ENCODE assay signal across 8 cellular contexts in the genomic region with DNA sequence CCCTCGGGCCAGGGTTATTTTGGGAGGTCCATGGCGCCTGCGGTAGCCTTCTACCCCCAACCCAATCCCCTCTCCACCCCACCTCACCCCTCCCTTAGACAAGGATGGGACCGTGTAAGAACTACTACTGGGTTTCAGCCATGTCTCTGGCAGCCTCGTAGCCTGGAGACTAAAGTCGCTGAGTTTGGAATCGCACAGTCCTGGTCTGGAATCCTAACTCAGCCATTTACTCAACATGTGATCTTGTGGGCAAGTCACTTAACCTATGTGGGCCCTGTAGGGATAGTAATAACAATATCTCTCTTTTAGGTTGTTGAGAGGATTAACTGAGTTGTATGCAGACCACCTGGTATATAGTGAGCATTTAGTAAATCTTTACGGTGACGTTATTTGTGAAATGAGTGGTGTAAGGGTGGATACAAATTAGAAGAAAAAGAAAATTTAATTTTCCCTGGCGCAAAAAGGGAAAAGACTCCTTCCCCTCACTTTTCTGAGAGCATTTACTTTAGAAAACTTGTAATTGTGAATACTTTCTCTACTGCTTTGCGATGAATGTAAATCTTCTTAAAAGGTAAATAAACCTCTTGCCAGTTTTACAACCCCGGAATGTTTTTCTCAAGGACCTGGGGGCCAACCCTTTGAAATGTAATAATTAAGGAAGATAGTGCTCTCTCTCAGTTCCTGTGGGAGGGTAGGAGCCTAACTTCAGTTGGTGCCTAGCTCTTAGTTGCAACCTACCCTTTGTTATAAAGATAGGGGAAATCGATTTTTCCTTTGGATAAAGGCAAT. TPM values are rescaled to one million over a fixed set of nuclear protein-coding genes. Genes with fewer than 3 reads are reported as not detected.
DNase-seq lines count a peak whose midpoint lies in the region; ATAC-seq and TF ChIP-seq lines count a peak whose summit lies in the region.

No MANE protein-coding gene starts in this region.

- ATAC-seq in DND-41 (ENCODE audit: insufficient read depth, low read depth) (peak; percentile 68), GM21576 (IDR thresholded peaks at IDR 0.05; ENCODE audit: unreplicated experiment) (peak; percentile 27)
- ATAC-seq in activated naive CD8-positive, alpha-beta T cell treated with anti-CD3 and anti-CD28 coated beads, Interleukin-2, amount 10 ng/mL, durations not matched to agents 7 days and 5 days (ENCODE audit: low read depth): peak; percentile 54
- ATAC-seq in stimulated activated effector memory CD8-positive, alpha-beta T cell treated with anti-CD3 and anti-CD28 coated beads, Interleukin-12 subunit alpha, Interleukin-12 subunit beta, amount 100 ng/mL, for 72 hours: peak; percentile 76

- POLR2A ChIA-PET in activated naive CD8-positive, alpha-beta T cell treated with anti-CD3 and anti-CD28 coated beads, Interleukin-2, amount 10 ng/mL, durations not matched to agents 7 days and 5 days (lab: Charles Lee): interaction anchor here (0.9 to 2.9 kb wide), 13 partner anchors 9 to 1227 kb away, joined by 3 to 36 read pairs (median 6); partner anchors contain the start of genes CDCA8, CSF3R, MAP7D1 and OSCP1

- no peak for TF ChIP-seq CTCF in DND-41 (IDR thresholded peaks at IDR 0.05; ENCODE audit: borderline replicate concordance, extremely low read depth, low read length, poor library complexity, severe bottlenecking)

- H3K4me2 ChIP-seq in DND-41 (ENCODE audit: insufficient read depth, low read length): peak overlapping the region; percentile 99

- H2AFZ ChIP-seq in DND-41 (ENCODE audit: low read depth, low read length): peak overlapping the region; percentile 95

- peak overlapping the region; percentile 98 for H3K4me3 Mint-ChIP-seq in activated naive CD8-positive, alpha-beta T cell treated with anti-CD3 and anti-CD28 coated beads, Interleukin-2, amount 10 ng/mL, durations not matched to agents 7 days and 5 days
- peak overlapping the region; percentile 100 for H3K4me3 Mint-ChIP-seq in stimulated activated effector memory CD8-positive, alpha-beta T cell treated with anti-CD3 and anti-CD28 coated beads, Interleukin-12 subunit alpha, Interleukin-12 subunit beta, amount 100 ng/mL, for 72 hours

- H3K27me3 ChIP-seq in DND-41 (ENCODE audit: insufficient read depth, low read length, poor library complexity) (no peaks in the 10 kb centered on the region), MG63 (no peaks in the 10 kb centered on the region)

- H3K4me3 ChIP-seq in DND-41 (ENCODE audit: low read depth in 1 of 2, low read length in 2 of 2) (peak overlapping the region; percentile 97 to 98), MG63 (peak overlapping the region; percentile 100), iPS-18c (ENCODE audit: insufficient read depth, low read depth, low read length) (peak overlapping the region; percentile 95)

- peaks cover 25% of the 10 kb centered on the region for H3K79me2 ChIP-seq in DND-41 (ENCODE audit: insufficient read depth, low read length)

- H3K27ac Mint-ChIP-seq in activated naive CD8-positive, alpha-beta T cell treated with anti-CD3 and anti-CD28 coated beads, Interleukin-2, amount 10 ng/mL, durations not matched to agents 7 days and 5 days: peak overlapping the region; percentile 96
- H3K27ac Mint-ChIP-seq in stimulated activated effector memory CD8-positive, alpha-beta T cell treated with anti-CD3 and anti-CD28 coated beads, Interleukin-12 subunit alpha, Interleukin-12 subunit beta, amount 100 ng/mL, for 72 hours: peak overlapping the region; percentile 99

- peak overlapping the region; percentile 93 for H3K27ac ChIP-seq in DND-41 (ENCODE audit: low read length)

- H3K36me3 ChIP-seq in DND-41 (ENCODE audit: insufficient read depth, low read length) (peaks cover 30% of the 10 kb centered on the region), MG63 (peaks cover 25% of the 10 kb centered on the region)

- peaks cover 18% of the 10 kb centered on the region for H3K36me3 Mint-ChIP-seq in activated naive CD8-positive, alpha-beta T cell treated with anti-CD3 and anti-CD28 coated beads, Interleukin-2, amount 10 ng/mL, durations not matched to agents 7 days and 5 days
- H3K36me3 Mint-ChIP-seq in stimulated activated effector memory CD8-positive, alpha-beta T cell treated with anti-CD3 and anti-CD28 coated beads, Interleukin-12 subunit alpha, Interleukin-12 subunit beta, amount 100 ng/mL, for 72 hours: peaks cover 28% of the 10 kb centered on the region

- H3K4me1 ChIP-seq in DND-41 (ENCODE audit: insufficient read depth, low read length): peaks cover 43% of the 10 kb centered on the region

- 0 out of 2 replicates have a peak, but pooled peaks cover 4% of the 10 kb centered on the region for H4K20me1 ChIP-seq in DND-41 (ENCODE audit: insufficient read depth, low read length)

- peak overlapping the region; percentile 86 for H3K9ac ChIP-seq in DND-41 (ENCODE audit: low read depth, low read length)

- H3K9me3 Mint-ChIP-seq in activated naive CD8-positive, alpha-beta T cell treated with anti-CD3 and anti-CD28 coated beads, Interleukin-2, amount 10 ng/mL, durations not matched to agents 7 days and 5 days: no peaks in the 10 kb centered on the region
- H3K9me3 Mint-ChIP-seq in stimulated activated effector memory CD8-positive, alpha-beta T cell treated with anti-CD3 and anti-CD28 coated beads, Interleukin-12 subunit alpha, Interleukin-12 subunit beta, amount 100 ng/mL, for 72 hours: no peaks in the 10 kb centered on the region

- H3K27me3 Mint-ChIP-seq in activated naive CD8-positive, alpha-beta T cell treated with anti-CD3 and anti-CD28 coated beads, Interleukin-2, amount 10 ng/mL, durations not matched to agents 7 days and 5 days: no peaks in the 10 kb centered on the region

- H3K9me3 ChIP-seq in DND-41 (ENCODE audit: insufficient read depth, low read length, severe bottlenecking): no peaks in the 10 kb centered on the region
- H3K9me3 ChIP-seq in MG63: no peaks in the 10 kb centered on the region; the same call in 1 of the 2 replicates
- H3K9me3 ChIP-seq in iPS-18c (ENCODE audit: control insufficient read depth, insufficient read depth, low read length): no peaks in the 10 kb centered on the region

- DNase-seq in DND-41 (no peak), MG63 (no peak), GM03348 (ENCODE audit: low spot score) (no peak), foreskin melanocyte (no peak)
- DNase-seq in activated naive CD8-positive, alpha-beta T cell treated with anti-CD3 and anti-CD28 coated beads, Interleukin-2, amount 10 ng/mL, durations not matched to agents 7 days and 5 days: no peak
- DNase-seq in stimulated activated effector memory CD8-positive, alpha-beta T cell treated with anti-CD3 and anti-CD28 coated beads, Interleukin-12 subunit alpha, Interleukin-12 subunit beta, amount 100 ng/mL, for 72 hours (ENCODE audit: low spot score in 2 of 2): no peak

- H3K4me1 Mint-ChIP-seq in activated naive CD8-positive, alpha-beta T cell treated with anti-CD3 and anti-CD28 coated beads, Interleukin-2, amount 10 ng/mL, durations not matched to agents 7 days and 5 days: peaks cover 34% of the 10 kb centered on the region
- peaks cover 37% of the 10 kb centered on the region for H3K4me1 Mint-ChIP-seq in stimulated activated effector memory CD8-positive, alpha-beta T cell treated with anti-CD3 and anti-CD28 coated beads, Interleukin-12 subunit alpha, Interleukin-12 subunit beta, amount 100 ng/mL, for 72 hours

RNA-seq across cellular contexts. Expression of gene MRPS15, which starts 0.6 kb away (rescaled TPM):
- 104 and 113 TPM in 2 replicates for total RNA-seq in MG63 (2014; rRNA removed; shearing (Covaris generic); ENCODE audit: low replicate concordance)
- total RNA-seq in activated naive CD8-positive, alpha-beta T cell treated with anti-CD3 and anti-CD28 coated beads, Interleukin-2, amount 10 ng/mL, durations not matched to agents 7 days and 5 days: 10 to 100 TPM; 84.9 to 86.1 TPM

RNA-seq across cellular contexts. Expression of gene OSCP1, which starts 14.5 kb away (rescaled TPM):
- 5.7 and 10.5 TPM in 2 replicates for total RNA-seq in MG63 (2014; rRNA removed; shearing (Covaris generic); ENCODE audit: low replicate concordance)
- total RNA-seq in activated naive CD8-positive, alpha-beta T cell treated with anti-CD3 and anti-CD28 coated beads, Interleukin-2, amount 10 ng/mL, durations not matched to agents 7 days and 5 days: 1 to 10 TPM; 1.1 to 1.8 TPM

RNA-seq across cellular contexts. Expression of gene CSF3R, which starts 17.9 kb away (rescaled TPM):
- not detected in 2 replicates for total RNA-seq in MG63 (2014; rRNA removed; shearing (Covaris generic); ENCODE audit: low replicate concordance)
- under 1 TPM; 0.17 to 0.37 TPM for total RNA-seq in activated naive CD8-positive, alpha-beta T cell treated with anti-CD3 and anti-CD28 coated beads, Interleukin-2, amount 10 ng/mL, durations not matched to agents 7 days and 5 days
